ENCODE assay signal across 23 cellular contexts in the genomic region with DNA sequence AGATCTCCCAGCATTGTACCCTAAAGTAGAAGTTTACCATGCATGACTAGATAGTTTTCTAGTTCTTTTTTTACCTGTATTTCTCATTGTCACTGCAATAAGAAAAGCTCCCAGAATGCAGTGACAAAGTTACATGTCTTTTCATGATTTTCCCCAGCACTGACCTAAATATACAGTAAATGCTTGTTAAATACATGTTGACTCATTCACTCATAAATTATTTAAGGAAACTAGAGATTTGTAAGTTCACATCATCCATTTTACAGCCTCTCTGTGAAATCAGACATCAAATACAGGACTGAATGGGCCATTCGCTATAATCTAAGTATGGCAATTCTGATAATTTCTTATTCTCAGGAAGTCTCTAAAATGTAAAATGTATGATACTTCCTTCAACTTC.
A peak's percentile ranks its signal among the peaks of the same experiment; 100 is the strongest.
DNase-seq lines count a peak whose midpoint lies in the region; ATAC-seq and TF ChIP-seq lines count a peak whose summit lies in the region.
"Had no signal": no experiment of that assay in that cellular context is flagged by ENCODE, and none has a peak within 500 bp of the region (broad histone marks: within the 10 kb centered on the region; RNA-seq: fewer than 3 reads in every experiment).

No MANE protein-coding gene starts in this region.

- no TSS peak for BruUV-seq in PC-3 (replicated peaks; lab: Mats Ljungman, UMichigan)

- ATAC-seq in PC-3 = peak; percentile 92
- ATAC-seq in left colon = peak; percentile 34
- ATAC-seq in foreskin keratinocyte = no peak
- ATAC-seq in activated naive CD8-positive, alpha-beta T cell treated with anti-CD3 and anti-CD28 coated beads, Interleukin-2, amount 50 U/mL, for 24 hours = no peak
- no peak for ATAC-seq in left lung
- ATAC-seq: A549, GM23338 had no signal

- H3F3A ChIP-seq in PC-3 (ENCODE audit: low read length, unreplicated experiment) = no peaks in the 10 kb centered on the region

- no peak overlapping the region for H3K27ac Mint-ChIP-seq in activated naive CD8-positive, alpha-beta T cell treated with anti-CD3 and anti-CD28 coated beads, Interleukin-2, amount 50 U/mL, for 24 hours
- H3K27ac Mint-ChIP-seq: CD14-positive monocyte; CD4-positive, alpha-beta T cell; CD8-positive, alpha-beta memory T cell; GM23338; HFFc6 had no signal

- H4K20me1 ChIP-seq in PC-3 (ENCODE audit: low read length) = no peaks in the 10 kb centered on the region
- H4K20me1 ChIP-seq: BLaER1 treated with 17β-estradiol and CSF1 and Interleukin-3, amounts not matched to agents 10 nM and 100 nM had no signal

- H3K27ac ChIP-seq in PC-3 (ENCODE audit: low read length) = peak overlapping the region; percentile 70
- H3K27ac ChIP-seq in foreskin keratinocyte = no peak overlapping the region
- H3K27ac ChIP-seq in left lung = no peak overlapping the region
- H3K27ac ChIP-seq: A549; BLaER1 treated with 17β-estradiol and CSF1 and Interleukin-3, amounts not matched to agents 10 nM and 100 nM had no signal

- DNase-seq in HT-29 (ENCODE audit: low spot score) = peak; percentile 35
- DNase-seq in PC-3 = peak; percentile 68
- DNase-seq in left colon = no peak
- DNase-seq in foreskin keratinocyte = no peak
- DNase-seq in activated naive CD8-positive, alpha-beta T cell treated with anti-CD3 and anti-CD28 coated beads, Interleukin-2, amount 50 U/mL, for 24 hours = no peak
- no peak for DNase-seq in NCI-H128 (lab: John Stamatoyannopoulos, UW; ENCODE audit: unreplicated experiment)
- no peak for DNase-seq in left lung
- DNase-seq: 8988T; ACHN; AML-193; BE2C; CD4-positive, alpha-beta T cell; CD8-positive, alpha-beta memory T cell; DMS 273 treated with DMSO at 0.1 percent for 48 hours; DMS79; EL; GDM1; HFFc6 had no signal

- no peak overlapping the region for H3K4me3 Mint-ChIP-seq in activated naive CD8-positive, alpha-beta T cell treated with anti-CD3 and anti-CD28 coated beads, Interleukin-2, amount 50 U/mL, for 24 hours
- H3K4me3 Mint-ChIP-seq: CD14-positive monocyte; CD4-positive, alpha-beta T cell; CD8-positive, alpha-beta memory T cell; GM23338; HFFc6 had no signal

- H3K4me2 ChIP-seq in PC-3 (ENCODE audit: low read length) = peak overlapping the region; percentile 56
- H3K4me2 ChIP-seq: A549; BLaER1 treated with 17β-estradiol and CSF1 and Interleukin-3, amounts not matched to agents 10 nM and 100 nM; GM23338 had no signal

- H3K4me1 ChIP-seq in PC-3 (ENCODE audit: insufficient read depth, low read length) (peaks cover 31% of the 10 kb centered on the region), foreskin keratinocyte (peaks cover 8% of the 10 kb centered on the region), left lung (no peaks in the 10 kb centered on the region)
- H3K4me1 ChIP-seq: BE2C, HAP-1 had no signal

- POLR2A ChIA-PET in PC-3 (lab: Charles Lee; ENCODE audit: unreplicated experiment) = no interaction called here

- no peaks in the 10 kb centered on the region for H3K4me1 Mint-ChIP-seq in activated naive CD8-positive, alpha-beta T cell treated with anti-CD3 and anti-CD28 coated beads, Interleukin-2, amount 50 U/mL, for 24 hours
- H3K4me1 Mint-ChIP-seq: CD14-positive monocyte; CD8-positive, alpha-beta memory T cell; GM23338 had no signal

- no peaks in the 10 kb centered on the region for H3K36me3 Mint-ChIP-seq in activated naive CD8-positive, alpha-beta T cell treated with anti-CD3 and anti-CD28 coated beads, Interleukin-2, amount 50 U/mL, for 24 hours (ENCODE audit: low read depth)
- H3K36me3 Mint-ChIP-seq: CD14-positive monocyte had no signal

- intact Hi-C loops in PC-3 (cut with micrococcal nuclease) (loop anchor here (1.0 to 2.0 kb wide), 3 partner anchors 36 to 537 kb away; no protein-coding TSS in a partner anchor), left colon (cut with DNase I, micrococcal nuclease) (no loop called here), left lung (cut with DNase I) (no loop called here)

- TF ChIP-seq CTCF in PC-3 (conservative IDR thresholded peaks at IDR 0.05; ENCODE audit: low read depth, low read length) = no peak
- TF ChIP-seq CTCF in foreskin keratinocyte (conservative IDR thresholded peaks at IDR 0.05) = no peak
- no peak for TF ChIP-seq CTCF in left lung (IDR thresholded peaks at IDR 0.05)

- CTCF ChIA-PET in PC-3 (lab: Charles Lee) = interaction anchor here (0.6 to 0.9 kb wide), 2 partner anchors 588 to 721 kb away, joined by 3 to 5 read pairs; no protein-coding TSS in a partner anchor

- H3K9me3 ChIP-seq in PC-3 (ENCODE audit: low read length) (no peaks in the 10 kb centered on the region), left lung (no peaks in the 10 kb centered on the region)
- H3K9me3 ChIP-seq: A549; BE2C; BLaER1 treated with 17β-estradiol and CSF1 and Interleukin-3, amounts not matched to agents 10 nM and 100 nM; HAP-1 had no signal

- H3K9me3 Mint-ChIP-seq in activated naive CD8-positive, alpha-beta T cell treated with anti-CD3 and anti-CD28 coated beads, Interleukin-2, amount 50 U/mL, for 24 hours = peaks cover 4% of the 10 kb centered on the region
- H3K9me3 Mint-ChIP-seq: CD4-positive, alpha-beta T cell; CD8-positive, alpha-beta memory T cell; GM23338; HFFc6 had no signal

- H3K9ac ChIP-seq in PC-3 (ENCODE audit: low read length) = peak overlapping the region; percentile 11; the same call in 1 of the 2 replicates
- H3K9ac ChIP-seq: BLaER1 treated with 17β-estradiol and CSF1 and Interleukin-3, amounts not matched to agents 10 nM and 100 nM had no signal

- H3K27me3 ChIP-seq in PC-3 (ENCODE audit: low read length) (no peaks in the 10 kb centered on the region), foreskin keratinocyte (no peaks in the 10 kb centered on the region), left lung (no peaks in the 10 kb centered on the region)
- H3K27me3 ChIP-seq: BE2C; BLaER1 treated with 17β-estradiol and CSF1 and Interleukin-3, amounts not matched to agents 10 nM and 100 nM had no signal

- H2AFZ ChIP-seq in PC-3 (ENCODE audit: low read length) = peak overlapping the region; percentile 35; the same call in 1 of the 2 replicates
- H2AFZ ChIP-seq: GM23338 had no signal

- H3K9me2 ChIP-seq in PC-3 (replicated peaks; ENCODE audit: low read length) = no peaks in the 10 kb centered on the region

- H3K36me3 ChIP-seq in PC-3 (ENCODE audit: low read depth, low read length) (no peaks in the 10 kb centered on the region), left lung (no peaks in the 10 kb centered on the region)
- H3K36me3 ChIP-seq: BE2C; BLaER1 treated with 17β-estradiol and CSF1 and Interleukin-3, amounts not matched to agents 10 nM and 100 nM; HAP-1 had no signal

- H3K79me2 ChIP-seq in PC-3 (ENCODE audit: low read length) = no peaks in the 10 kb centered on the region

- H3K27me3 Mint-ChIP-seq in activated naive CD8-positive, alpha-beta T cell treated with anti-CD3 and anti-CD28 coated beads, Interleukin-2, amount 50 U/mL, for 24 hours = peaks cover 10% of the 10 kb centered on the region
- H3K27me3 Mint-ChIP-seq: CD4-positive, alpha-beta T cell had no signal

- H3K4me3 ChIP-seq in PC-3 (ENCODE audit: low read length) (no peak overlapping the region), left lung (no peak overlapping the region)
- H3K4me3 ChIP-seq: A549; BLaER1 treated with 17β-estradiol and CSF1 and Interleukin-3, amounts not matched to agents 10 nM and 100 nM; GM23338; HAP-1 had no signal

Comparison
In these comparisons a context has a peak if more than half of its experiments do, and no peak if none do; other contexts are left out.
1. DNase-seq: peak in HT-29 (single experiment) and PC-3 (single experiment); none in left colon (0 of 2), foreskin keratinocyte (0 of 2), activated naive CD8-positive, alpha-beta T cell treated with anti-CD3 and anti-CD28 coated beads, Interleukin-2, amount 50 U/mL, for 24 hours (single experiment), NCI-H128 (single experiment) and left lung (0 of 2).
2. ATAC-seq: peak in PC-3 (single experiment) and left colon (single experiment); none in foreskin keratinocyte (single experiment), activated naive CD8-positive, alpha-beta T cell treated with anti-CD3 and anti-CD28 coated beads, Interleukin-2, amount 50 U/mL, for 24 hours (single experiment) and left lung (single experiment).